In genomic region chr17:35447494-35447893, GRCh38 we compare ENCODE assay signal across 9 cellular contexts. TPM values are rescaled to one million over a fixed set of nuclear protein-coding genes. Genes with fewer than 3 reads are reported as not detected.
DNase-seq lines count a peak whose midpoint lies in the region; ATAC-seq and TF ChIP-seq lines count a peak whose summit lies in the region.
"Had no signal": no experiment of that assay in that cellular context is flagged by ENCODE, and none has a peak within 500 bp of the region (broad histone marks: within the 10 kb centered on the region; RNA-seq: fewer than 3 reads in every experiment).

No MANE protein-coding gene starts in this region.

- no peak for ATAC-seq in HG03520 (IDR thresholded peaks at IDR 0.05; ENCODE audit: unreplicated experiment)

- no peak for TF ChIP-seq CTCF in endodermal cell (conservative IDR thresholded peaks at IDR 0.05)
- no peak for TF ChIP-seq CTCF in neural progenitor cell (IDR thresholded peaks at IDR 0.05)

- H3K4me3 Mint-ChIP-seq in CD8-positive, alpha-beta memory T cell, result peak overlapping the region; percentile 73 to 96 (median 88)
- H3K4me3 Mint-ChIP-seq in endodermal cell (peak overlapping the region; percentile 70), neural progenitor cell (peak overlapping the region; percentile 86)

- H3K9ac ChIP-seq in endodermal cell (ENCODE audit: extremely low read depth, low read length, poor library complexity, severe bottlenecking) (no peak overlapping the region), neural progenitor cell (no peak overlapping the region)

- no peaks in the 10 kb centered on the region for H3K9me3 Mint-ChIP-seq in CD8-positive, alpha-beta memory T cell
- H3K9me3 Mint-ChIP-seq in endodermal cell (peaks cover 7% of the 10 kb centered on the region), neural progenitor cell (peaks cover 2% of the 10 kb centered on the region)

- H3K4me2 ChIP-seq in neural progenitor cell, result peak overlapping the region; percentile 79

- peaks cover 13% of the 10 kb centered on the region for H3K4me1 ChIP-seq in CD8-positive, alpha-beta memory T cell (ENCODE audit: insufficient read depth, low read length)
- H3K4me1 ChIP-seq in endodermal cell (ENCODE audit: control insufficient read depth, insufficient read depth, low read length) (no peaks in the 10 kb centered on the region), neural progenitor cell (peaks cover 16% of the 10 kb centered on the region)

- H3K4me1 Mint-ChIP-seq in CD8-positive, alpha-beta memory T cell, result peaks cover 14 to 28% (median 25%) of the 10 kb centered on the region in 3 donors
- H3K4me1 Mint-ChIP-seq in endodermal cell (peaks cover 6% of the 10 kb centered on the region), neural progenitor cell (peaks cover 14% of the 10 kb centered on the region)

- POLR2A ChIA-PET in CD8-positive, alpha-beta memory T cell (lab: Charles Lee), result interaction anchor here (0.5 to 1.5 kb wide), 2 partner anchors 15 to 40 kb away, joined by 4 to 8 read pairs; no protein-coding TSS in a partner anchor

- no peaks in the 10 kb centered on the region for H3K27me3 Mint-ChIP-seq in CD8-positive, alpha-beta memory T cell
- peaks cover 38% of the 10 kb centered on the region for H3K27me3 Mint-ChIP-seq in endodermal cell (ENCODE audit: insufficient read depth)
- H3K27me3 Mint-ChIP-seq in neural progenitor cell (ENCODE audit: insufficient read depth, low read depth), result peaks cover 14% of the 10 kb centered on the region

- no peak overlapping the region for H3K27ac ChIP-seq in CD8-positive, alpha-beta memory T cell (ENCODE audit: low read depth, low read length)
- H3K27ac ChIP-seq in endodermal cell (ENCODE audit: low read depth, low read length) (peak overlapping the region; percentile 42), neural progenitor cell (no peak overlapping the region)

- no peaks in the 10 kb centered on the region for H3K79me2 ChIP-seq in neural progenitor cell (ENCODE audit: low read depth)

- H3K9me3 ChIP-seq in CD8-positive, alpha-beta memory T cell (ENCODE audit: low read length), result no peaks in the 10 kb centered on the region
- H3K9me3 ChIP-seq in MG63 (no peaks in the 10 kb centered on the region), endodermal cell (ENCODE audit: control insufficient read depth, low read length) (no peaks in the 10 kb centered on the region), neural progenitor cell (ENCODE audit: low read depth) (no peaks in the 10 kb centered on the region)
- H3K9me3 ChIP-seq: ascending aorta had no signal

- peak overlapping the region; percentile 60 to 92 (median 82) for H3K27ac Mint-ChIP-seq in CD8-positive, alpha-beta memory T cell
- H3K27ac Mint-ChIP-seq in endodermal cell (peak overlapping the region; percentile 85), neural progenitor cell (peak overlapping the region; percentile 93)

- peak overlapping the region; percentile 73 for H2AFZ ChIP-seq in neural progenitor cell (replicated peaks)

- H3K4me3 ChIP-seq in CD8-positive, alpha-beta memory T cell (ENCODE audit: low read length), result peak overlapping the region; percentile 26
- H3K4me3 ChIP-seq in MG63 (peak overlapping the region; percentile 56; the same call in 1 of the 2 replicates), endodermal cell (ENCODE audit: low read length) (no peak overlapping the region), neural progenitor cell (peak overlapping the region; percentile 47)

- peaks cover 15% of the 10 kb centered on the region for H3F3A ChIP-seq in neural progenitor cell (ENCODE audit: low read depth)

- H3K27me3 ChIP-seq in CD8-positive, alpha-beta memory T cell (ENCODE audit: insufficient read depth, low read length, poor library complexity, severe bottlenecking), result no peaks in the 10 kb centered on the region
- no peaks in the 10 kb centered on the region for H3K27me3 ChIP-seq in MG63
- H3K27me3 ChIP-seq in endodermal cell (ENCODE audit: control insufficient read depth, insufficient read depth, low read length, poor library complexity, severe bottlenecking), result no peaks in the 10 kb centered on the region
- peaks cover 86% of the 10 kb centered on the region for H3K27me3 ChIP-seq in neural progenitor cell
- H3K27me3 ChIP-seq: ascending aorta had no signal

- peaks cover 13 to 25% (median 16%) of the 10 kb centered on the region in 3 donors for H3K36me3 Mint-ChIP-seq in CD8-positive, alpha-beta memory T cell
- H3K36me3 Mint-ChIP-seq in endodermal cell (ENCODE audit: low read depth), result peaks cover 7% of the 10 kb centered on the region
- H3K36me3 Mint-ChIP-seq in neural progenitor cell, result peaks cover 4% of the 10 kb centered on the region

- no peaks in the 10 kb centered on the region for H3K36me3 ChIP-seq in CD8-positive, alpha-beta memory T cell (ENCODE audit: insufficient read depth, low read length)
- H3K36me3 ChIP-seq in MG63 (no peaks in the 10 kb centered on the region), endodermal cell (ENCODE audit: control insufficient read depth, insufficient read depth, low read length) (no peaks in the 10 kb centered on the region), neural progenitor cell (no peaks in the 10 kb centered on the region)
- H3K36me3 ChIP-seq: ascending aorta had no signal

- 68% methylated on average over 3 of the region's 3 CpGs; no CpG with 5 or more reads in 1 of the 2 experiments for WGBS in endodermal cell (ENCODE audit: insufficient coverage in 1 of 2, insufficient read length in 1 of 2), 2 experiments

- CTCF ChIA-PET in CD8-positive, alpha-beta memory T cell (lab: Charles Lee), result interaction anchor here (1.3 to 1.7 kb wide), 5 partner anchors 12 to 91 kb away, joined by 3 to 8 read pairs (median 4); partner anchors contain the start of gene SLFN12L

- no peak for DNase-seq in CD8-positive, alpha-beta memory T cell
- DNase-seq in MG63 (no peak), endodermal cell (no peak), neural progenitor cell (ENCODE audit: low spot score) (peak; percentile 17), NCI-H1694 treated with DMSO at 0.1 percent for 48 hours (lab: John Stamatoyannopoulos, UW) (no peak)
- DNase-seq in stimulated activated CD4-positive, alpha-beta T cell treated with anti-CD3 and anti-CD28 coated beads, Interleukin-2, amount 100 ng/mL, for 48 hours, result no peak
- no peak for DNase-seq in activated effector memory CD4-positive, alpha-beta T cell treated with anti-CD3 and anti-CD28 coated beads, Interleukin-2, amount 50 U/mL, for 16 hours

- no peaks in the 10 kb centered on the region for H4K20me1 ChIP-seq in neural progenitor cell (ENCODE audit: low read depth)

RNA-seq across cellular contexts. Expression of gene SLFN13, which starts 1.1 kb away (rescaled TPM):
- 10 to 100 TPM; 23.0 to 24.4 TPM for total RNA-seq in CD8-positive, alpha-beta memory T cell
- polyA plus RNA-seq in CD8-positive, alpha-beta memory T cell, result 7.0 TPM
- total RNA-seq in MG63 (2014; rRNA removed; shearing (Covaris generic); ENCODE audit: low replicate concordance), result 0.67 and 3.3 TPM in 2 replicates
- total RNA-seq in endodermal cell (10 to 100 TPM; 27.4 to 58.7 TPM), neural progenitor cell (ENCODE audit: low replicate concordance) (0.31 and 0.88 TPM in 2 replicates)
- 2.6 TPM for polyA plus RNA-seq in endodermal cell (2013, experiment 1 of 2)
- polyA plus RNA-seq in endodermal cell (2013, experiment 2 of 2), result 2.9 TPM

RNA-seq across cellular contexts. Expression of gene SLFN12, which starts 15.2 kb away (rescaled TPM):
- total RNA-seq in CD8-positive, alpha-beta memory T cell, result 1 to 10 TPM; 7.4 to 7.9 TPM
- polyA plus RNA-seq in CD8-positive, alpha-beta memory T cell, result 2.5 TPM
- total RNA-seq in MG63 (2014; rRNA removed; shearing (Covaris generic); ENCODE audit: low replicate concordance), result 9.1 and 10.0 TPM in 2 replicates
- total RNA-seq in endodermal cell (1 to 10 TPM; 3.7 to 4.9 TPM), neural progenitor cell (ENCODE audit: low replicate concordance) (6.8 and 7.2 TPM in 2 replicates)
- 1.1 TPM for polyA plus RNA-seq in endodermal cell (2013, experiment 1 of 2)
- polyA plus RNA-seq in endodermal cell (2013, experiment 2 of 2), result 0.83 TPM
